ENCODE assay signal across 15 cellular contexts in genomic region chr12:84201976-84202375, GRCh38.
"Had no signal": no experiment of that assay in that cellular context is flagged by ENCODE, and none has a peak within 500 bp of the region (broad histone marks: within the 10 kb centered on the region; RNA-seq: fewer than 3 reads in every experiment).

No MANE protein-coding gene starts in this region.

- H3K27me3 ChIP-seq: dorsolateral prefrontal cortex, gastroesophageal sphincter, neural progenitor cell, pancreas, tibial artery, uterus had no signal

- DNase-seq: activated CD4-positive, alpha-beta T cell treated with anti-CD3 and anti-CD28 coated beads for 48 hours; activated CD8-positive, alpha-beta T cell treated with anti-CD3 and anti-CD28 coated beads for 36 hours; activated effector memory CD4-positive, alpha-beta T cell treated with Interleukin-2 at 50 U/mL for 16 hours; activated naive CD4-positive, alpha-beta T cell treated with anti-CD3 and anti-CD28 coated beads, Interleukin-2, amount 50 U/mL, for 16 hours; activated T-cell treated with anti-CD3 and anti-CD28 coated beads, Interleukin-2, amount 50 U/mL, for 4 hours; dorsolateral prefrontal cortex; endodermal cell; islet precursor cell; pancreas; stimulated activated CD4-positive, alpha-beta T cell treated with anti-CD3 and anti-CD28 coated beads, Interleukin-2, amount 100 ng/mL, for 48 hours; stimulated activated naive CD4-positive, alpha-beta T cell; tibial artery; uterus had no signal

- H3K4me3 ChIP-seq: dorsolateral prefrontal cortex, gastroesophageal sphincter, neural progenitor cell, pancreas, tibial artery, uterus had no signal

- H3K36me3 ChIP-seq: gastroesophageal sphincter, neural progenitor cell, pancreas, tibial artery, uterus had no signal

- H3K27ac ChIP-seq: dorsolateral prefrontal cortex, gastroesophageal sphincter, neural progenitor cell, pancreas, tibial artery, uterus had no signal

- H3K4me1 ChIP-seq: gastroesophageal sphincter, neural progenitor cell, tibial artery, uterus had no signal

- H3K4me2 ChIP-seq: neural progenitor cell had no signal

- H3K9ac ChIP-seq: neural progenitor cell had no signal

- H2AFZ ChIP-seq: neural progenitor cell had no signal

- H3K9me3 ChIP-seq: gastroesophageal sphincter, uterus had no signal
